15 cellular contexts compared by ENCODE assay signal in genomic region chr1:218366322-218367052, GRCh38. TPM values are rescaled to one million over a fixed set of nuclear protein-coding genes. Genes with fewer than 3 reads are reported as not detected.
DNase-seq lines count a peak whose midpoint lies in the region; ATAC-seq and TF ChIP-seq lines count a peak whose summit lies in the region.
"Had no signal": no experiment of that assay in that cellular context is flagged by ENCODE, and none has a peak within 500 bp of the region (broad histone marks: within the 10 kb centered on the region; RNA-seq: fewer than 3 reads in every experiment).

No MANE protein-coding gene starts in this region.

- H3K27me3 Mint-ChIP-seq in WTC11 (ENCODE audit: low read depth): no peaks in the 10 kb centered on the region
- H3K27me3 Mint-ChIP-seq: naive B cell had no signal

- H2BK5ac ChIP-seq in IMR-90 (ENCODE audit: low read depth, low read length, poor library complexity, severe bottlenecking): no peak overlapping the region

- H2BK120ac ChIP-seq in IMR-90 (ENCODE audit: low read depth, low read length): peak overlapping the region; percentile 10; the same call in 1 of the 2 replicates

- H3K27me3 ChIP-seq in IMR-90 (ENCODE audit: control insufficient read depth, insufficient read depth, low read length) (no peaks in the 10 kb centered on the region), adrenal gland (no peaks in the 10 kb centered on the region)
- H3K27me3 ChIP-seq: thyroid gland had no signal

- no peak overlapping the region for H3K27ac Mint-ChIP-seq in WTC11
- H3K27ac Mint-ChIP-seq: dendritic cell treated with granulocyte-macrophage colony-stimulating factor and Interleukin-4, amounts not matched to agents 40 ng/mL and 50 ng/mL, for 4 days; naive B cell had no signal

- H3K27ac ChIP-seq in IMR-90 (ENCODE audit: insufficient read depth, low read length): no peak overlapping the region
- no peak overlapping the region for H3K27ac ChIP-seq in adrenal gland
- H3K27ac ChIP-seq: thyroid gland had no signal

- CTCF ChIA-PET in IMR-90 (lab: Yijun Ruan, JAX): no interaction called here
- CTCF ChIA-PET in WTC11 (lab: Charles Lee): no interaction called here

- 93% methylated on average over 4 of the region's 5 CpGs; no CpG with 5 or more reads in 1 of the 2 experiments for WGBS in IMR-90 (ENCODE audit: extremely low coverage in 2 of 2, insufficient read length in 1 of 2), 2 experiments
- 71 to 81% (median 77%) methylated on average over 5 of the region's 5 CpGs for WGBS in adrenal gland, 4 donors

- no peak overlapping the region for H3K4me2 ChIP-seq in IMR-90 (ENCODE audit: low read depth, low read length)

- TF ChIP-seq CTCF in IMR-90 (conservative IDR thresholded peaks at IDR 0.05; ENCODE audit: low read depth, low read length) (no peak), WTC11 (IDR thresholded peaks at IDR 0.05) (no peak), adrenal gland (IDR thresholded peaks at IDR 0.05) (no peak)

- peaks cover 20% of the 10 kb centered on the region for H3K4me1 Mint-ChIP-seq in WTC11

- H2AK9ac ChIP-seq in IMR-90 (replicated peaks; ENCODE audit: low read depth, low read length, poor library complexity): no peak overlapping the region

- no TSS peak for BruUV-seq in IMR-90 (replicated peaks; lab: Mats Ljungman, UMichigan)

- H4K91ac ChIP-seq in IMR-90 (ENCODE audit: insufficient read depth, low read depth, low read length): peak overlapping the region; percentile 9; the same call in 1 of the 2 replicates

- H4K20me1 ChIP-seq in IMR-90 (ENCODE audit: insufficient read depth, low read length): peaks cover 4% of the 10 kb centered on the region

- H3K9me1 ChIP-seq in IMR-90 (ENCODE audit: insufficient read depth, low read length): peaks cover 23% of the 10 kb centered on the region

- DNase-seq in IMR-90 (peak; percentile 55), NCI-H2196 (lab: John Stamatoyannopoulos, UW; ENCODE audit: unreplicated experiment) (peak; percentile 61), WTC11 (ENCODE audit: low spot score) (no peak), sciatic nerve (ENCODE audit: low spot score) (no peak), adrenal gland (no peak)
- no peak for DNase-seq in effector CD4-positive, alpha-beta T cell
- DNase-seq: left ventricle myocardium inferior; naive B cell; NCI-H526 treated with DMSO at 0.1 percent for 48 hours; retina; stimulated activated CD4-positive, alpha-beta T cell treated with anti-CD3 and anti-CD28 coated beads, Interleukin-2, amount 100 ng/mL, for 24 hours; T1000; thyroid gland had no signal

- no peak for ATAC-seq in IMR-90 (ENCODE audit: low read depth)
- no peak for ATAC-seq in WTC11
- ATAC-seq in sciatic nerve: peak; percentile 77
- no peak for ATAC-seq in GM18873 (IDR thresholded peaks at IDR 0.05; ENCODE audit: low FRiP score, unreplicated experiment)

- POLR2A ChIA-PET in IMR-90 (lab: Charles Lee; ENCODE audit: unreplicated experiment): no interaction called here
- POLR2A ChIA-PET in WTC11 (lab: Charles Lee): no interaction called here

- H3K4ac ChIP-seq in IMR-90 (ENCODE audit: low read depth, low read length): peak overlapping the region; percentile 27; the same call in 1 of the 2 replicates

- H2AFZ ChIP-seq in IMR-90 (replicated peaks; ENCODE audit: low read length, poor library complexity): no peak overlapping the region

- H3K4me1 ChIP-seq in IMR-90 (ENCODE audit: control insufficient read depth, insufficient read depth, low read length) (peaks cover 35% of the 10 kb centered on the region), adrenal gland (replicated peaks in 1 of 2) (no peaks in the 10 kb centered on the region)

- peak overlapping the region; percentile 34; the same call in 1 of the 3 replicates for H2BK15ac ChIP-seq in IMR-90 (ENCODE audit: low read depth, low read length)

- no peak overlapping the region for H3K56ac ChIP-seq in IMR-90 (ENCODE audit: extremely low read depth, insufficient read depth, low read length)

- no peak overlapping the region for H3K18ac ChIP-seq in IMR-90 (ENCODE audit: low read depth, low read length)

- H3K9me3 Mint-ChIP-seq in WTC11: no peaks in the 10 kb centered on the region
- H3K9me3 Mint-ChIP-seq: dendritic cell treated with granulocyte-macrophage colony-stimulating factor and Interleukin-4, amounts not matched to agents 40 ng/mL and 50 ng/mL, for 4 days; naive B cell had no signal

- 0 out of 4 replicates have a peak overlapping the region, but pooled peaks of 1 of the 2 experiments have one; percentile 47 for H4K8ac ChIP-seq in IMR-90 (ENCODE audit: low read depth in 2 of 2, low read length in 2 of 2)

- H3K4me3 Mint-ChIP-seq in WTC11: no peak overlapping the region
- H3K4me3 Mint-ChIP-seq: dendritic cell treated with granulocyte-macrophage colony-stimulating factor and Interleukin-4, amounts not matched to agents 40 ng/mL and 50 ng/mL, for 4 days; naive B cell had no signal

- in situ Hi-C loops in IMR-90 (cut with MboI; ENCODE audit: low sequenced_read_pairs): no loop called here

- no peak overlapping the region for H3K9ac ChIP-seq in IMR-90 (ENCODE audit: low read depth, low read length)

- H4K5ac ChIP-seq in IMR-90 (ENCODE audit: low read depth, low read length): no peak overlapping the region

- H2AK5ac ChIP-seq in IMR-90 (ENCODE audit: low read depth, low read length): peak overlapping the region; percentile 42; the same call in 1 of the 2 replicates

- peak overlapping the region; percentile 50; the same call in 1 of the 2 replicates for H3K14ac ChIP-seq in IMR-90 (replicated peaks; ENCODE audit: low read depth, low read length)

- no peaks in the 10 kb centered on the region for H3K36me3 Mint-ChIP-seq in WTC11

- H3K79me1 ChIP-seq in IMR-90 (ENCODE audit: low read depth in 1 of 2, low read length in 2 of 2): peaks cover 8 to 12% of the 10 kb centered on the region in 2 experiments; a peak in 3 of 4 replicates

- H3K23ac ChIP-seq in IMR-90 (ENCODE audit: low read depth, low read length): no peak overlapping the region

- no peak overlapping the region for H3K4me3 ChIP-seq in IMR-90 (ENCODE audit: insufficient read depth, low read depth, low read length)
- no peak overlapping the region for H3K4me3 ChIP-seq in adrenal gland
- H3K4me3 ChIP-seq: left ventricle myocardium inferior, thyroid gland had no signal

- no peaks in the 10 kb centered on the region for H3K9me3 ChIP-seq in IMR-90 (ENCODE audit: control insufficient read depth, insufficient read depth, low read length)
- H3K9me3 ChIP-seq in adrenal gland (replicated peaks in 1 of 3): no peaks in the 10 kb centered on the region
- H3K9me3 ChIP-seq: left ventricle myocardium inferior, thyroid gland had no signal

- no peak for TF ChIP-seq RAD21 in IMR-90 (IDR thresholded peaks at IDR 0.05; ENCODE audit: low read length)

- no peak overlapping the region for H2BK20ac ChIP-seq in IMR-90 (ENCODE audit: low read depth, low read length)

- TF ChIP-seq POLR2A in IMR-90 (IDR thresholded peaks at IDR 0.05; ENCODE audit: low read depth, low read length) (no peak), adrenal gland (IDR thresholded peaks at IDR 0.05) (no peak)

- H3K36me3 ChIP-seq in IMR-90 (ENCODE audit: control insufficient read depth, insufficient read depth, low read length) (peaks cover 1% of the 10 kb centered on the region; the same call in 1 of the 2 replicates), adrenal gland (replicated peaks in 1 of 2) (no peaks in the 10 kb centered on the region)
- H3K36me3 ChIP-seq: left ventricle myocardium inferior, thyroid gland had no signal

- intact Hi-C loops in IMR-90 (cut with micrococcal nuclease) (no loop called here), sciatic nerve (cut with DNase I) (no loop called here), adrenal gland (cut with DNase I) (no loop called here)

- dilution Hi-C loops in IMR-90 (cut with HindIII; ENCODE audit: low sequenced_read_pairs, unreplicated experiment): no loop called here

TF ChIP-seq in IMR-90, 13 proteins besides CTCF, POLR2A, EP300 and RAD21:
- no peak for TF ChIP-seq SMC3 (IDR thresholded peaks at IDR 0.05; ENCODE audit: low read depth, low read length)

TF ChIP-seq in WTC11, 78 proteins besides CTCF, POLR2A, EP300 and RAD21:
- peak; percentile 84; the same call in 1 of the 2 replicates for TF ChIP-seq ZNF121 (CRISPR knock-in tag; IDR thresholded peaks at IDR 0.05)
- no peak for TF ChIP-seq MAX (CRISPR knock-in tag; IDR thresholded peaks at IDR 0.05)
- TF ChIP-seq FOXP1 (CRISPR knock-in tag; IDR thresholded peaks at IDR 0.05; ENCODE audit: borderline replicate concordance): no peak

RNA-seq across cellular contexts. Expression of gene TGFB2, which starts 21.4 kb away (rescaled TPM):
- total RNA-seq in IMR-90 (2012; rRNA removed): 3.8 and 5.3 TPM in 2 replicates
- polyA plus RNA-seq in IMR-90 (2012; rRNA removed): 2.3 and 3.7 TPM in 2 replicates
- polyA plus RNA-seq in IMR-90 (2012; cell fraction: cytosol; rRNA removed): 0.87 and 1.2 TPM in 2 replicates
- 0.58 and 2.9 TPM in 2 replicates for polyA plus RNA-seq in IMR-90 (2012; cell fraction: nucleus; rRNA removed; ENCODE audit: low replicate concordance)
- total RNA-seq in WTC11 (2021): 1.0 to 2.5 TPM (median 1.5 TPM) in 3 replicates
- total RNA-seq in sciatic nerve: 46.8 TPM
- total RNA-seq in adrenal gland: 1 to 10 TPM in 7 of 8 donors, under 1 TPM in 1; 0.94 to 4.2 (median 1.7) TPM
- polyA plus RNA-seq in adrenal gland: 1 to 10 TPM in 1 of 3 donors, under 1 TPM in 2; 0.24 to 1.8 (median 0.54) TPM

Comparison
In these comparisons a context has a peak if more than half of its experiments do, and no peak if none do; other contexts are left out.
1. DNase-seq: peak in IMR-90 (single experiment) and NCI-H2196 (single experiment); none in WTC11 (single experiment), sciatic nerve (single experiment), effector CD4-positive, alpha-beta T cell (single experiment) and adrenal gland (0 of 7).